In genomic region chr19:45798995-45799517, GRCh38 we compare ENCODE assay signal across 1 cellular context.
TF ChIP-seq lines count a peak whose summit lies in the region.

No MANE protein-coding gene starts in this region.

TF ChIP-seq in HCT116, 20 proteins besides CTCF, POLR2A, EP300 and RAD21 (continued from another document):
- TF ChIP-seq CBX3 (IDR thresholded peaks at IDR 0.05; ENCODE audit: low read depth), result no peak
